8 cellular contexts compared by ENCODE assay signal in the genomic region with DNA sequence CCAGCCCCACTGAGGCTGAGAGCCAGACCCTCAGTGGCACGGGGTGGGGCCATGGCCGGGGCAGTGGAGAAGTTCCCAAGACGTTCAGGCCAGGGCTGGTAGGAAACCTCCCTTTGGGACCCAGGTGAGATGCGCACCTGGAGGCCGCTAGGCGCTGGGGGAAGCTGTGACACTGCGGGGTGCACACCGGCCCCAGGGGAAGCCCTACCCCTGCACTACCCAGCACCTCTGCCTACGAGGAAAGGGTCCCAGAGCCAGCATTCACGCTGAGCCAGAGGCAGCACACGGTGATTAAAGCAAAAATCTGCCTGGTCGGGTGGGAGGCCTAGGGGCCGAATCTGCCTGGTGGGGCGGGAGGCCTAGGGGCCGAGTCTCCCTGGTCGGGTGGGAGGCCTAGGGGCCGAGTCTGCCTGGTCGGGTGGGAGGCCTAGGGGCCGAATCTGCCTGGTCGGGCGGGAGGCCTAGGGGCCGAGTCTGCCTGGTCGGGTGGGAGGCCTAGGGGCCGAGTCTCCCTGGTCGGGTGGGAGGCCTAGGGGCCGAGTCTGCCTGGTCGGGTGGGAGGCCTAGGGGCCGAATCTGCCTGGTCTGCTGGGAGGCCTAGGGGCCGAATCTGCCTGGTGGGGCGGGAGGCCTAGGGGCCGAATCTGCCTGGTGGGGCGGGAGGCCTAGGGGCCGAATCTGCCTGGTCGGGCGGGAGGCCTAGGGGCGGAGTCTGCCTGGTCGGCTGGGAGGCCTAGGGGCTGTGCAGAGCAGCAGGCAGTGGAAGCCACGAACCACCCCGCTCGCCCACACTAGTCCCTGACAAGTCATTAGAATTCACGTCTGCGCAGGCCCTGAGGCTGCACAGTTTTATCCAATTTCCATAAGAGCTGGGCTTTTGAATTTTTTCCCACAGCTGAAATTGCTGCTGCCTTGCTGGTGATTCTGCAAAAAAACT. TPM values are rescaled to one million over a fixed set of nuclear protein-coding genes. Genes with fewer than 3 reads are reported as not detected.
DNase-seq lines count a peak whose midpoint lies in the region; ATAC-seq and TF ChIP-seq lines count a peak whose summit lies in the region.
"Not testable (repeated sequence)": the region's sequence is repeated elsewhere in the genome, so short reads cannot be mapped to it uniquely, and the experiment has no call there.

No MANE protein-coding gene starts in this region.

- not testable (repeated sequence) for H3K9me2 ChIP-seq in OCI-LY1 (ENCODE audit: low read depth, low read length)

- H3K27me3 Mint-ChIP-seq in activated T-helper 17 cell treated with anti-CD3 and anti-CD28 coated beads, Interleukin-2, amount 50 U/mL, for 72 hours; stimulated activated memory B cell treated with anti-CD40 and anti-IgM and Interleukin-4, amounts not matched to agents 10 μg/mL and 1 μg/mL and 100 μg/mL, for 72 hours: not testable (repeated sequence)
- H3K27me3 Mint-ChIP-seq in neural progenitor cell (ENCODE audit: insufficient read depth, low read depth): peaks cover 17% of the 10 kb centered on the region

- H3K9ac ChIP-seq in OCI-LY1 (ENCODE audit: low read length): peak overlapping the region; percentile 54
- H3K9ac ChIP-seq in iPS-15b (ENCODE audit: low read depth, low read length): peak overlapping the region; percentile 47
- H3K9ac ChIP-seq in neural progenitor cell: peak overlapping the region; percentile 42

- not testable (repeated sequence) for H3K9me3 Mint-ChIP-seq in activated T-helper 17 cell treated with anti-CD3 and anti-CD28 coated beads, Interleukin-2, amount 50 U/mL, for 72 hours; neural progenitor cell; stimulated activated memory B cell treated with anti-CD40 and anti-IgM and Interleukin-4, amounts not matched to agents 10 μg/mL and 1 μg/mL and 100 μg/mL, for 72 hours

- peak; percentile 32 for DNase-seq in EH (ENCODE audit: low read depth)
- DNase-seq in erythroblast (lab: John Stamatoyannopoulos, UW): peak; percentile 70 to 89
- DNase-seq in neural progenitor cell (ENCODE audit: low spot score): peak; percentile 83

- H3K4me2 ChIP-seq in OCI-LY1 (ENCODE audit: low read length) (peak overlapping the region; percentile 9; the same call in 1 of the 2 replicates), neural progenitor cell (peak overlapping the region; percentile 14)

- peak overlapping the region; percentile 80 for H3K27ac ChIP-seq in OCI-LY1 (ENCODE audit: low read depth, low read length, poor library complexity, severe bottlenecking)
- H3K27ac ChIP-seq in neural progenitor cell: not testable (repeated sequence)

- not testable (repeated sequence) for TF ChIP-seq CTCF in OCI-LY1 (IDR thresholded peaks at IDR 0.05; ENCODE audit: low read length); neural progenitor cell (IDR thresholded peaks at IDR 0.05)

- H4K20me1 ChIP-seq in OCI-LY1 (ENCODE audit: insufficient read depth, low read length); neural progenitor cell (ENCODE audit: low read depth): not testable (repeated sequence)

- not testable (repeated sequence) for H2AFZ ChIP-seq in OCI-LY1 (ENCODE audit: low read length)
- peak overlapping the region; percentile 9 for H2AFZ ChIP-seq in neural progenitor cell (replicated peaks)

- not testable (repeated sequence) for H3K36me3 ChIP-seq in OCI-LY1 (ENCODE audit: insufficient read depth, low read length); iPS-15b (ENCODE audit: control insufficient read depth, insufficient read depth, low read length); neural progenitor cell

- H3K27ac Mint-ChIP-seq in activated T-helper 17 cell treated with anti-CD3 and anti-CD28 coated beads, Interleukin-2, amount 50 U/mL, for 72 hours: peak overlapping the region; percentile 8
- H3K27ac Mint-ChIP-seq in neural progenitor cell: peak overlapping the region; percentile 93
- peak overlapping the region; percentile 23 for H3K27ac Mint-ChIP-seq in stimulated activated memory B cell treated with anti-CD40 and anti-IgM and Interleukin-4, amounts not matched to agents 10 μg/mL and 1 μg/mL and 100 μg/mL, for 72 hours

- H3F3A ChIP-seq in OCI-LY1 (ENCODE audit: insufficient read depth, low read length); neural progenitor cell (ENCODE audit: low read depth): not testable (repeated sequence)

- H3K4me1 ChIP-seq in OCI-LY1 (ENCODE audit: insufficient read depth, low read length, severe bottlenecking): peaks cover 73% of the 10 kb centered on the region
- H3K4me1 ChIP-seq in iPS-15b (ENCODE audit: control insufficient read depth, insufficient read depth, low read length); neural progenitor cell: not testable (repeated sequence)

- H3K4me1 Mint-ChIP-seq in activated T-helper 17 cell treated with anti-CD3 and anti-CD28 coated beads, Interleukin-2, amount 50 U/mL, for 72 hours; stimulated activated memory B cell treated with anti-CD40 and anti-IgM and Interleukin-4, amounts not matched to agents 10 μg/mL and 1 μg/mL and 100 μg/mL, for 72 hours: not testable (repeated sequence)
- peaks cover 48% of the 10 kb centered on the region for H3K4me1 Mint-ChIP-seq in neural progenitor cell

- H3K4me3 Mint-ChIP-seq in activated T-helper 17 cell treated with anti-CD3 and anti-CD28 coated beads, Interleukin-2, amount 50 U/mL, for 72 hours: peak overlapping the region; percentile 30
- not testable (repeated sequence) for H3K4me3 Mint-ChIP-seq in neural progenitor cell; stimulated activated memory B cell treated with anti-CD40 and anti-IgM and Interleukin-4, amounts not matched to agents 10 μg/mL and 1 μg/mL and 100 μg/mL, for 72 hours

- not testable (repeated sequence) for H3K79me2 ChIP-seq in OCI-LY1 (ENCODE audit: insufficient read depth, low read length); neural progenitor cell (ENCODE audit: low read depth)

- not testable (repeated sequence) for H3K4me3 ChIP-seq in OCI-LY1 (ENCODE audit: low read depth, low read length, poor library complexity, severe bottlenecking); iPS-15b (ENCODE audit: low read depth, low read length); neural progenitor cell

- H3K36me3 Mint-ChIP-seq in activated T-helper 17 cell treated with anti-CD3 and anti-CD28 coated beads, Interleukin-2, amount 50 U/mL, for 72 hours (ENCODE audit: low read depth): peaks cover 20% of the 10 kb centered on the region
- not testable (repeated sequence) for H3K36me3 Mint-ChIP-seq in neural progenitor cell
- H3K36me3 Mint-ChIP-seq in stimulated activated memory B cell treated with anti-CD40 and anti-IgM and Interleukin-4, amounts not matched to agents 10 μg/mL and 1 μg/mL and 100 μg/mL, for 72 hours: peaks cover 45% of the 10 kb centered on the region

- H3K27me3 ChIP-seq in OCI-LY1 (ENCODE audit: insufficient read depth, low read length); iPS-15b (ENCODE audit: control insufficient read depth, insufficient read depth, low read length); neural progenitor cell: not testable (repeated sequence)

- TF ChIP-seq POLR2A in erythroblast (IDR thresholded peaks at IDR 0.05; ENCODE audit: low read length): not testable (repeated sequence)

- ATAC-seq in HG02943 (IDR thresholded peaks at IDR 0.05; ENCODE audit: low read depth, unreplicated experiment): peak; percentile 74
- ATAC-seq in activated T-helper 17 cell treated with anti-CD3 and anti-CD28 coated beads, Interleukin-2, amount 50 U/mL, for 72 hours (replicated peaks): peak; percentile 20
- not testable (repeated sequence) for ATAC-seq in stimulated activated memory B cell treated with anti-CD40 and anti-IgM and Interleukin-4, amounts not matched to agents 10 μg/mL and 1 μg/mL and 100 μg/mL, for 72 hours

- not testable (repeated sequence) for H3K9me3 ChIP-seq in OCI-LY1 (ENCODE audit: low read length); iPS-15b (ENCODE audit: control insufficient read depth, insufficient read depth, low read length); neural progenitor cell (ENCODE audit: low read depth)

RNA-seq across cellular contexts. Expression of a gene that starts 27.7 kb away (rescaled TPM):
- total RNA-seq in activated T-helper 17 cell treated with anti-CD3 and anti-CD28 coated beads, Interleukin-2, amount 50 U/mL, for 72 hours: 10 to 100 TPM; 78.3 to 93.6 TPM
- 19.2 and 37.6 TPM in 2 replicates for total RNA-seq in neural progenitor cell (ENCODE audit: low replicate concordance)

Comparison
In these comparisons a context has a peak if more than half of its experiments do, and no peak if none do; other contexts are left out.
1. DNase-seq: peak in every context shown above with its lines; median percentile 83 in neural progenitor cell; 80 in erythroblast; 32 in EH.
2. H3K27ac Mint-ChIP-seq: peak in every context shown above with its lines; median percentile 93 in neural progenitor cell; 23 in stimulated activated memory B cell treated with anti-CD40 and anti-IgM and Interleukin-4, amounts not matched to agents 10 μg/mL and 1 μg/mL and 100 μg/mL, for 72 hours; 8 in activated T-helper 17 cell treated with anti-CD3 and anti-CD28 coated beads, Interleukin-2, amount 50 U/mL, for 72 hours.